ENCODE assay signal across 8 cellular contexts in genomic region chr1:165828103-165828558, GRCh38. TPM values are rescaled to one million over a fixed set of nuclear protein-coding genes. Genes with fewer than 3 reads are reported as not detected.
A peak's percentile ranks its signal among the peaks of the same experiment; 100 is the strongest.
DNase-seq lines count a peak whose midpoint lies in the region; ATAC-seq and TF ChIP-seq lines count a peak whose summit lies in the region.

No MANE protein-coding gene starts in this region.

- intact Hi-C loops in left ventricle myocardium inferior (cut with micrococcal nuclease): no loop called here

- DNase-seq in DMS79 treated with DMSO at 0.1 percent for 48 hours (lab: John Stamatoyannopoulos, UW) (peak; percentile 46), HL-60 (ENCODE audit: low read depth in 1 of 2, low spot score in 1 of 2) (peak; percentile 67 to 68), SJCRH30 (peak; percentile 63 to 68), left ventricle myocardium inferior (peak; percentile 22), putamen (ENCODE audit: low spot score) (peak; percentile 58), dedifferentiated amniotic fluid mesenchymal stem cell (ENCODE audit: extremely low spot score) (no peak)
- peak; percentile 74 for DNase-seq in activated naive CD8-positive, alpha-beta T cell treated with anti-CD3 and anti-CD28 coated beads, Interleukin-2, amount 10 ng/mL, durations not matched to agents 7 days and 5 days

- peak overlapping the region; percentile 67 for H3K27ac Mint-ChIP-seq in activated naive CD8-positive, alpha-beta T cell treated with anti-CD3 and anti-CD28 coated beads, Interleukin-2, amount 10 ng/mL, durations not matched to agents 7 days and 5 days

- H3K36me3 ChIP-seq in SJCRH30 (no peaks in the 10 kb centered on the region; the same call in 1 of the 2 replicates), left ventricle myocardium inferior (no peaks in the 10 kb centered on the region)

- TF ChIP-seq CTCF in HL-60 (IDR thresholded peaks at IDR 0.05; ENCODE audit: insufficient read depth, low read length): no peak
- no peak for TF ChIP-seq CTCF in left ventricle myocardium inferior (IDR thresholded peaks at IDR 0.05; ENCODE audit: borderline replicate concordance)

- H3K27me3 ChIP-seq in HL-60 (ENCODE audit: insufficient read depth, poor library complexity, severe bottlenecking) (no peaks in the 10 kb centered on the region), SJCRH30 (no peaks in the 10 kb centered on the region), left ventricle myocardium inferior (ENCODE audit: low read depth) (no peaks in the 10 kb centered on the region)

- POLR2A ChIA-PET in activated naive CD8-positive, alpha-beta T cell treated with anti-CD3 and anti-CD28 coated beads, Interleukin-2, amount 10 ng/mL, durations not matched to agents 7 days and 5 days (lab: Charles Lee): interaction anchor here (0.7 to 2.3 kb wide), 5 partner anchors 15 to 130 kb away, joined by 3 to 12 read pairs (median 5); partner anchors contain the start of genes ALDH9A1 and TMCO1

- H3K4me1 Mint-ChIP-seq in activated naive CD8-positive, alpha-beta T cell treated with anti-CD3 and anti-CD28 coated beads, Interleukin-2, amount 10 ng/mL, durations not matched to agents 7 days and 5 days: peaks cover 16% of the 10 kb centered on the region

- H3K9me3 Mint-ChIP-seq in activated naive CD8-positive, alpha-beta T cell treated with anti-CD3 and anti-CD28 coated beads, Interleukin-2, amount 10 ng/mL, durations not matched to agents 7 days and 5 days: no peaks in the 10 kb centered on the region

- no peaks in the 10 kb centered on the region for H3K9me3 ChIP-seq in SJCRH30 (replicated peaks)
- no peaks in the 10 kb centered on the region for H3K9me3 ChIP-seq in left ventricle myocardium inferior (replicated peaks)

- ATAC-seq in GM19468 (IDR thresholded peaks at IDR 0.05; ENCODE audit: extremely low read depth, unreplicated experiment): peak; percentile 20
- peak; percentile 41 for ATAC-seq in activated naive CD8-positive, alpha-beta T cell treated with anti-CD3 and anti-CD28 coated beads, Interleukin-2, amount 10 ng/mL, durations not matched to agents 7 days and 5 days (ENCODE audit: low read depth)

- H3K4me3 Mint-ChIP-seq in activated naive CD8-positive, alpha-beta T cell treated with anti-CD3 and anti-CD28 coated beads, Interleukin-2, amount 10 ng/mL, durations not matched to agents 7 days and 5 days: peak overlapping the region; percentile 91

- H3K27me3 Mint-ChIP-seq in activated naive CD8-positive, alpha-beta T cell treated with anti-CD3 and anti-CD28 coated beads, Interleukin-2, amount 10 ng/mL, durations not matched to agents 7 days and 5 days: peaks cover 3% of the 10 kb centered on the region

- H3K36me3 Mint-ChIP-seq in activated naive CD8-positive, alpha-beta T cell treated with anti-CD3 and anti-CD28 coated beads, Interleukin-2, amount 10 ng/mL, durations not matched to agents 7 days and 5 days: peaks cover 4% of the 10 kb centered on the region

- H3K4me3 ChIP-seq in HL-60 (replicated peaks; ENCODE audit: insufficient read depth, low read length) (peak overlapping the region; percentile 55), SJCRH30 (peak overlapping the region; percentile 97), left ventricle myocardium inferior (peak overlapping the region; percentile 84)

- H3K4me1 ChIP-seq in SJCRH30 (peaks cover 10% of the 10 kb centered on the region), left ventricle myocardium inferior (peaks cover 29% of the 10 kb centered on the region)

- peak overlapping the region; percentile 98 for H3K27ac ChIP-seq in HL-60 (replicated peaks)
- H3K27ac ChIP-seq in SJCRH30: peak overlapping the region; percentile 92
- peak overlapping the region; percentile 91 for H3K27ac ChIP-seq in left ventricle myocardium inferior (replicated peaks)

RNA-seq across cellular contexts. Expression of gene UCK2, which starts 0.7 kb away (rescaled TPM):
- 84.2 and 85.0 TPM in 2 replicates for total RNA-seq in SJCRH30 (2014; rRNA removed; shearing (Covaris generic))
- 10 to 100 TPM; 15.0 to 15.3 TPM for total RNA-seq in activated naive CD8-positive, alpha-beta T cell treated with anti-CD3 and anti-CD28 coated beads, Interleukin-2, amount 10 ng/mL, durations not matched to agents 7 days and 5 days
- total RNA-seq in left ventricle myocardium inferior: 9.6 TPM

RNA-seq across cellular contexts. Expression of gene TMCO1, which starts 59.5 kb away (rescaled TPM):
- total RNA-seq in SJCRH30 (2014; rRNA removed; shearing (Covaris generic)): 77.4 and 82.8 TPM in 2 replicates
- total RNA-seq in activated naive CD8-positive, alpha-beta T cell treated with anti-CD3 and anti-CD28 coated beads, Interleukin-2, amount 10 ng/mL, durations not matched to agents 7 days and 5 days: 10 to 100 TPM; 73.7 to 79.2 TPM
- total RNA-seq in left ventricle myocardium inferior: 51.9 TPM
